Comparison of ENCODE assay signal across 8 cellular contexts in the genomic region with DNA sequence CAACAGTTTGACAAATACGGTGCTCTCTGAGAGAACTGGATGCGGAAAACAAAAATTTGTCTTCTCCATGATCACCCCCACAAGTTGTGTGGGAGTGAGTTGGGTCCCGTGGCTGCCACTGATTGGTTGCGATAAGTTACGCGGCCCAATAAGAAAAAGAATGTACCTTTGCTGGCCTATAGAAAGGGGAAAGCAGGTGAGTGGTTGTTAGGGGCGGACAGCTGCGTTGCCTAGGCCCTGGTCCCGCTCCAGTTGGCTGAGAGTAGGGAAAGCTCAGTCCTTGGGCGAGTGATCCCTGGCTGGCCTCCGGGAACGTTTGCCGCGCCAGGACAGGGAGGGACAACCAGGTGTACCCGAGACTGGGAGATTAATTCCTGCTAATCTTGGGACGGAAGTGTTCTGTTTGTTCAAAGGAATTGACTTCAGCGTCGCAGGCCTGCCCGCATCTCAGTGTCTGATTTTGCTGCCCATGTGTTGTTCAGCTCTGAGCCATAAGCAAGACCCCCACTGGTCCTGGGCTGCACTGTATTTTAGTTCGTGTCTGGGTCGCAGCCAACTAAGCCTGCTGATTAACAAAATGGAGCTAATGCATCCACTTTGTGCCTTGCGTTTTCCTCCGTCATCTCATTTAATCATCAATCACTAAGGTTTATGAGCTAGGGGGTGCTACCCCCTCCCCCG. TPM values are rescaled to one million over a fixed set of nuclear protein-coding genes. Genes with fewer than 3 reads are reported as not detected.
A peak's percentile ranks its signal among the peaks of the same experiment; 100 is the strongest.
DNase-seq lines count a peak whose midpoint lies in the region; ATAC-seq and FAIRE-seq lines count a peak whose summit lies in the region.

No MANE protein-coding gene starts in this region.

- intact Hi-C loops in activated CD4-positive, alpha-beta T cell treated with anti-CD3 and anti-CD28 coated beads for 36 hours (cut with DNase I, micrococcal nuclease) = loop anchor here (1.0 to 2.0 kb wide), 14 partner anchors 13 to 435 kb away; a partner anchor contains a TSS

- POLR2A ChIA-PET in activated CD4-positive, alpha-beta T cell treated with anti-CD3 and anti-CD28 coated beads for 36 hours (lab: Charles Lee) = interaction anchor here (0.6 to 3.2 kb wide), 12 partner anchors 13 to 743 kb away, joined by 3 to 19 read pairs (median 4); a partner anchor contains a TSS

- peak overlapping the region; percentile 99 for H3K27ac ChIP-seq in layer of hippocampus (ENCODE audit: low read depth, low read length)

- DNase-seq in Ammon's horn (ENCODE audit: low spot score) (peak; percentile 95), GM19239 (ENCODE audit: insufficient read length, low spot score) (peak; percentile 83), NCI-H510A treated with DMSO at 0.1 percent for 48 hours (lab: John Stamatoyannopoulos, UW) (peak; percentile 99)
- peak; percentile 90 for DNase-seq in activated CD4-positive, alpha-beta T cell treated with anti-CD3 and anti-CD28 coated beads for 36 hours
- peak; percentile 87 for DNase-seq in stimulated activated CD4-positive, alpha-beta T cell treated with anti-CD3 and anti-CD28 coated beads, Interleukin-1b, Interleukin-23, amount 100 ng/mL, for 48 hours

- peak; percentile 99 for FAIRE-seq in GM19239 (lab: Jason Lieb, UNC)
- FAIRE-seq in colon (lab: Jason Lieb, UNC) = peak; percentile 43

- H3K36me3 Mint-ChIP-seq in activated CD4-positive, alpha-beta T cell treated with anti-CD3 and anti-CD28 coated beads for 36 hours (ENCODE audit: low read depth) = peaks cover 12% of the 10 kb centered on the region

- peaks cover 27% of the 10 kb centered on the region for H3K4me1 Mint-ChIP-seq in activated CD4-positive, alpha-beta T cell treated with anti-CD3 and anti-CD28 coated beads for 36 hours

- H3K9me3 Mint-ChIP-seq in activated CD4-positive, alpha-beta T cell treated with anti-CD3 and anti-CD28 coated beads for 36 hours (ENCODE audit: low read depth) = no peaks in the 10 kb centered on the region

- H3K4me3 Mint-ChIP-seq in activated CD4-positive, alpha-beta T cell treated with anti-CD3 and anti-CD28 coated beads for 36 hours = peak overlapping the region; percentile 97

- no peaks in the 10 kb centered on the region for H3K27me3 Mint-ChIP-seq in activated CD4-positive, alpha-beta T cell treated with anti-CD3 and anti-CD28 coated beads for 36 hours

- peak overlapping the region; percentile 97 for H3K27ac Mint-ChIP-seq in activated CD4-positive, alpha-beta T cell treated with anti-CD3 and anti-CD28 coated beads for 36 hours

- peak; percentile 64 for ATAC-seq in HG03442 (IDR thresholded peaks at IDR 0.05; ENCODE audit: unreplicated experiment)
- peak; percentile 91 for ATAC-seq in activated CD4-positive, alpha-beta T cell treated with anti-CD3 and anti-CD28 coated beads for 36 hours

- no peaks in the 10 kb centered on the region for H3K27me3 ChIP-seq in layer of hippocampus (ENCODE audit: control insufficient read depth, insufficient read depth, low read length)

- CTCF ChIA-PET in activated CD4-positive, alpha-beta T cell treated with anti-CD3 and anti-CD28 coated beads for 36 hours (lab: Charles Lee) = interaction anchor here (0.5 to 2.6 kb wide), 19 partner anchors 9 to 446 kb away, joined by 3 to 15 read pairs (median 4); a partner anchor contains a TSS

RNA-seq across cellular contexts. Expression of a gene that starts 0.8 kb away (rescaled TPM):
- total RNA-seq in activated CD4-positive, alpha-beta T cell treated with anti-CD3 and anti-CD28 coated beads for 36 hours = 10 to 100 TPM; 24.3 to 31.1 TPM

RNA-seq across cellular contexts. Expression of a gene that starts 13.0 kb away (rescaled TPM):
- 10 to 100 TPM; 58.5 to 62.5 TPM for total RNA-seq in activated CD4-positive, alpha-beta T cell treated with anti-CD3 and anti-CD28 coated beads for 36 hours

RNA-seq across cellular contexts. Expression of a gene that starts 13.2 kb away (rescaled TPM):
- 1,000 to 10,000 TPM; 1,125 to 1,182 TPM for total RNA-seq in activated CD4-positive, alpha-beta T cell treated with anti-CD3 and anti-CD28 coated beads for 36 hours

RNA-seq across cellular contexts. Expression of a gene that starts 17.6 kb away (rescaled TPM):
- 1 to 10 TPM; 7.1 to 9.7 TPM for total RNA-seq in activated CD4-positive, alpha-beta T cell treated with anti-CD3 and anti-CD28 coated beads for 36 hours

RNA-seq across cellular contexts. Expression of a gene that starts 23.4 kb away (rescaled TPM):
- 10 to 100 TPM; 17.4 to 18.1 TPM for total RNA-seq in activated CD4-positive, alpha-beta T cell treated with anti-CD3 and anti-CD28 coated beads for 36 hours

Comparison
In these comparisons a context has a peak if more than half of its experiments do, and no peak if none do; other contexts are left out.
1. Peak in every context shown above with its lines: DNase-seq, ATAC-seq and H3K27ac ChIP-seq.